In the genomic region with DNA sequence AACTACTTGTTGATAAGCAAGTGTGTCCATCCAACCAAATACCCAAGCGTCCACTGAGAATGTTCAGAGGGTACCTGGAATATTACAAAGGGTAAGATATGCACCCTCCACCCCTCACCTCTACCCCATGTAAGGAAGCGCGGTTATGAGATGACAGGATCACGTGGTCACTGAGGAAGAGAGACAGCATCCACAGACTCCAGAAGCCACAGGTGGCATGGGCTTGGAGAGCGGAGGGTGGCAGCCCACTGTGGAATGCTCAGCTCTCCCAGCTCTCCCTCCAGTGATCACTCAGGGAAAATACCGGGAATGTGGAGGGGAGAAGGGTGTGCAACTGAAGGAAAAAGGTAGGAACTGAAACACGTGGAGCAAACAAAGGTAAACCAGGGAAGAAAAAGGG, we compare ENCODE assay signal across 22 cellular contexts. TPM values are rescaled to one million over a fixed set of nuclear protein-coding genes. Genes with fewer than 3 reads are reported as not detected.
DNase-seq lines count a peak whose midpoint lies in the region; ATAC-seq and TF ChIP-seq lines count a peak whose summit lies in the region.
"Had no signal": no experiment of that assay in that cellular context is flagged by ENCODE, and none has a peak within 500 bp of the region (broad histone marks: within the 10 kb centered on the region; RNA-seq: fewer than 3 reads in every experiment).

No MANE protein-coding gene starts in this region.

- BruUV-seq in MCF 10A (replicated peaks; lab: Mats Ljungman, UMichigan): no TSS peak

- H3K9me3 ChIP-seq in T-helper 17 cell (ENCODE audit: control insufficient read depth, low read length, poor library complexity, severe bottlenecking): no peaks in the 10 kb centered on the region
- H3K9me3 ChIP-seq: BLaER1, Peyer's patch, SJCRH30 had no signal

- H3K4me3 Mint-ChIP-seq in T-helper 17 cell (no peak overlapping the region), glutamatergic neuron (ENCODE audit: unreplicated experiment) (no peak overlapping the region), MCF 10A (ENCODE audit: unreplicated experiment) (no peak overlapping the region)
- H3K4me3 Mint-ChIP-seq in stimulated activated naive B cell treated with anti-CD40 and anti-IgM and Interleukin-4, amounts not matched to agents 10 μg/mL and 1 μg/mL and 100 μg/mL, for 72 hours: no peak overlapping the region
- H3K4me3 Mint-ChIP-seq: CD8-positive, alpha-beta T cell had no signal

- H3K27ac Mint-ChIP-seq in T-helper 17 cell: peak overlapping the region; percentile 54
- H3K27ac Mint-ChIP-seq in glutamatergic neuron (ENCODE audit: unreplicated experiment): peak overlapping the region; percentile 44
- H3K27ac Mint-ChIP-seq in stimulated activated naive B cell treated with anti-CD40 and anti-IgM and Interleukin-4, amounts not matched to agents 10 μg/mL and 1 μg/mL and 100 μg/mL, for 72 hours: peak overlapping the region; percentile 31
- H3K27ac Mint-ChIP-seq in MCF 10A (ENCODE audit: low read depth, unreplicated experiment): no peak overlapping the region
- H3K27ac Mint-ChIP-seq: CD8-positive, alpha-beta T cell had no signal

- H3K36me3 Mint-ChIP-seq in T-helper 17 cell (ENCODE audit: low read depth) (no peaks in the 10 kb centered on the region), glutamatergic neuron (ENCODE audit: unreplicated experiment) (no peaks in the 10 kb centered on the region), MCF 10A (ENCODE audit: insufficient read depth, unreplicated experiment) (peaks cover 10% of the 10 kb centered on the region)
- H3K36me3 Mint-ChIP-seq in stimulated activated naive B cell treated with anti-CD40 and anti-IgM and Interleukin-4, amounts not matched to agents 10 μg/mL and 1 μg/mL and 100 μg/mL, for 72 hours: peaks cover 38 to 46% of the 10 kb centered on the region in 2 donors

- POLR2A ChIA-PET in MCF 10A (lab: Yijun Ruan, JAX): no interaction called here

- TF ChIP-seq CTCF in glutamatergic neuron (IDR thresholded peaks at IDR 0.05; ENCODE audit: partially characterized antibody, unreplicated experiment) (no peak), MCF 10A (IDR thresholded peaks at IDR 0.05; ENCODE audit: unreplicated experiment) (no peak)

- intact Hi-C loops in Right ventricle myocardium inferior (cut with DNase I) (no loop called here), left cardiac atrium (cut with DNase I) (no loop called here), MCF 10A (cut with micrococcal nuclease) (no loop called here)

- CTCF ChIA-PET in MCF 10A (lab: Yijun Ruan, JAX): interaction anchor here (0.6 kb wide), 1 partner anchor 20 kb away, joined by 3 read pairs; no protein-coding TSS in a partner anchor

- H3K27me3 Mint-ChIP-seq in T-helper 17 cell (no peaks in the 10 kb centered on the region), glutamatergic neuron (ENCODE audit: unreplicated experiment) (peaks cover 2% of the 10 kb centered on the region), MCF 10A (ENCODE audit: insufficient read depth, unreplicated experiment) (no peaks in the 10 kb centered on the region)
- no peaks in the 10 kb centered on the region for H3K27me3 Mint-ChIP-seq in stimulated activated naive B cell treated with anti-CD40 and anti-IgM and Interleukin-4, amounts not matched to agents 10 μg/mL and 1 μg/mL and 100 μg/mL, for 72 hours

- H3K9me3 Mint-ChIP-seq in glutamatergic neuron (ENCODE audit: unreplicated experiment): no peaks in the 10 kb centered on the region
- H3K9me3 Mint-ChIP-seq in stimulated activated naive B cell treated with anti-CD40 and anti-IgM and Interleukin-4, amounts not matched to agents 10 μg/mL and 1 μg/mL and 100 μg/mL, for 72 hours: no peaks in the 10 kb centered on the region
- H3K9me3 Mint-ChIP-seq in MCF 10A (ENCODE audit: unreplicated experiment): no peaks in the 10 kb centered on the region
- H3K9me3 Mint-ChIP-seq: CD8-positive, alpha-beta T cell had no signal

- ATAC-seq in Right ventricle myocardium inferior (peak; percentile 35), left cardiac atrium (no peak), T-helper 17 cell (no peak)
- no peak for ATAC-seq in stimulated activated naive B cell treated with anti-CD40 and anti-IgM and Interleukin-4, amounts not matched to agents 10 μg/mL and 1 μg/mL and 100 μg/mL, for 72 hours (replicated peaks)
- ATAC-seq: CD8-positive, alpha-beta T cell; HCT116 had no signal

- no peak for DNase-seq in Right ventricle myocardium inferior (ENCODE audit: missing footprints)
- DNase-seq in left cardiac atrium: no peak
- DNase-seq in T-helper 17 cell: no peak
- DNase-seq in glutamatergic neuron: no peak
- DNase-seq in stimulated activated naive B cell treated with anti-CD40 and anti-IgM and Interleukin-4, amounts not matched to agents 10 μg/mL and 1 μg/mL and 100 μg/mL, for 72 hours: no peak
- no peak for DNase-seq in MCF 10A (ENCODE audit: unreplicated experiment)
- DNase-seq in DMS79 (lab: John Stamatoyannopoulos, UW): no peak
- DNase-seq: Calu3; CD8-positive, alpha-beta T cell; DMS53; EL; GF-D8; KG1; NCI-H1105 treated with DMSO at 0.1 percent for 48 hours; NCI-H1694; NCI-H2081; NCI-H2171; NCI-H526; Peyer's patch; SJCRH30 had no signal

- H3K4me1 Mint-ChIP-seq in T-helper 17 cell: peaks cover 48% of the 10 kb centered on the region
- H3K4me1 Mint-ChIP-seq in glutamatergic neuron (ENCODE audit: low read depth, unreplicated experiment): no peaks in the 10 kb centered on the region
- peaks cover 27 to 37% of the 10 kb centered on the region in 2 donors for H3K4me1 Mint-ChIP-seq in stimulated activated naive B cell treated with anti-CD40 and anti-IgM and Interleukin-4, amounts not matched to agents 10 μg/mL and 1 μg/mL and 100 μg/mL, for 72 hours
- peaks cover 22% of the 10 kb centered on the region for H3K4me1 Mint-ChIP-seq in MCF 10A (ENCODE audit: insufficient read depth, unreplicated experiment)

RNA-seq across cellular contexts. Expression of gene SFMBT2, which starts 25.7 kb away (rescaled TPM):
- 9.6 TPM for total RNA-seq in Right ventricle myocardium inferior
- 10 to 100 TPM in 1 of 2 donors, 1 to 10 TPM in 1; 9.9 to 11.4 TPM for total RNA-seq in left cardiac atrium
- 10 to 100 TPM; 18.2 to 19.4 TPM for total RNA-seq in T-helper 17 cell
- total RNA-seq in glutamatergic neuron (ENCODE audit: unreplicated experiment): 9.1 TPM
- 5.8 and 7.4 TPM in 2 replicates for total RNA-seq in MCF 10A (2022)
